Comparison of ENCODE assay signal across 3 cellular contexts in the genomic region with DNA sequence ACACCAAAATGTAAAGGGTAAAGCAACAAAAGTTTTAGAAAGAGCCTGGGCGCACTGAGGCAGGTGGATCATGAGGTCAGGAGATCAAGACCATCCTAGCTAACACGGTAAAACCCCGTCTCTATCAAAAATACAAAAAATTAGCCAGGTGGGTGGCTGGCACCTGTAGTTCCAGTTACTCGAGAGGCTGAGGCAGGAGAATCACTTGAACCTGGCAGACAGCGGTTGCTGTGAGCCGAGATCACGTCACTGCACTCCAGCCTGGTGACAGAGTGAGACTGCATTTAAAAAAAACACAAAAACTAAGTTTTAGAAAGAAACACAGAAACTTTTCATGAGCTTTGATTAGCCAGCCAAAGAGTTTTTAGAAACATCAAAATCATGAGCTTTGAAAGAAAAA.
"Had no signal": no experiment of that assay in that cellular context is flagged by ENCODE, and none has a peak within 500 bp of the region (broad histone marks: within the 10 kb centered on the region; RNA-seq: fewer than 3 reads in every experiment).

No MANE protein-coding gene starts in this region.

- H3K4me3 ChIP-seq: GM12878 had no signal

- DNase-seq: GDM1, GF-D8 had no signal

- ATAC-seq: GM12878 had no signal
